Comparison of ENCODE assay signal across 21 cellular contexts in the genomic region with DNA sequence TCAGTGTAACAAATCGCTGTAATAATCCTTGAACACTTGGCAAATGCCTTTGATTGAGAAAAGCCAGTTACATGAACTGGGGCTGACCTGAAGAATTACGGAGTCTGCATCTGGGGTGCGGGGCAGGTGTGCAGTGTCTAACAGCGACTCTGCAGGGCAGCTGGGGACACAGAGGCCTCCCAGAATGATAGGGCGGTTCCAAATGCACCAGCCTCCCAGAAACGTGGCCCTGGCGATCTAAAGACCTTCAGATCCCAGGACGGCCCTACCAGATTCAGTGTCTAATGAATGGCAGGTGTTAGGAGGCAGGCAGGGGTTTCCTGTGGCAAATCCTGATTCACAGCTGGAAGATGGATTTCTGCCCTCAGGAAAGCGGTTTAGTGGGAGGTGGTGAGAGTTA.
DNase-seq lines count a peak whose midpoint lies in the region; ATAC-seq and TF ChIP-seq lines count a peak whose summit lies in the region.
"Had no signal": no experiment of that assay in that cellular context is flagged by ENCODE, and none has a peak within 500 bp of the region (broad histone marks: within the 10 kb centered on the region; RNA-seq: fewer than 3 reads in every experiment).

No MANE protein-coding gene starts in this region.

- no peak overlapping the region for H2BK120ac ChIP-seq in neuronal stem cell (ENCODE audit: low read depth, low read length)

- H3K4me1 ChIP-seq in neuronal stem cell (ENCODE audit: control insufficient read depth in 2 of 2, insufficient read depth in 1 of 2, low read depth in 1 of 2, low read length in 2 of 2), result peaks cover 0 to 12% of the 10 kb centered on the region in 2 donors

- no peak overlapping the region for H3K4me3 ChIP-seq in neuronal stem cell (ENCODE audit: low read length in 2 of 2)
- H3K4me3 ChIP-seq: GM12878 had no signal

- H2AFZ ChIP-seq in neuronal stem cell (ENCODE audit: low read length), result peak overlapping the region; percentile 38

- peaks cover 56% of the 10 kb centered on the region for H3K27me3 Mint-ChIP-seq in WTC11 (ENCODE audit: low read depth)
- peaks cover 3% of the 10 kb centered on the region for H3K27me3 Mint-ChIP-seq in activated naive CD4-positive, alpha-beta T cell treated with anti-CD3 and anti-CD28 coated beads for 36 hours (ENCODE audit: low read depth)

- ATAC-seq in WTC11 (peak; percentile 82), GM18517 (IDR thresholded peaks at IDR 0.05; ENCODE audit: unreplicated experiment) (no peak)
- ATAC-seq: GM12878, HCT116 had no signal

- no peaks in the 10 kb centered on the region for H3K36me3 ChIP-seq in neuronal stem cell (replicated peaks in 1 of 2; ENCODE audit: control insufficient read depth in 2 of 2, insufficient read depth in 2 of 2, low read length in 2 of 2)

- peak overlapping the region; percentile 37 for H3K4me3 Mint-ChIP-seq in WTC11
- H3K4me3 Mint-ChIP-seq in activated naive CD4-positive, alpha-beta T cell treated with anti-CD3 and anti-CD28 coated beads for 36 hours, result no peak overlapping the region
- H3K4me3 Mint-ChIP-seq: CD4-positive, CD25-positive, alpha-beta regulatory T cell had no signal

- H2BK5ac ChIP-seq in neuronal stem cell (ENCODE audit: low read length), result no peak overlapping the region

- no peak overlapping the region for H3K27ac Mint-ChIP-seq in WTC11
- H3K27ac Mint-ChIP-seq in activated naive CD4-positive, alpha-beta T cell treated with anti-CD3 and anti-CD28 coated beads for 36 hours, result no peak overlapping the region
- H3K27ac Mint-ChIP-seq: CD4-positive, CD25-positive, alpha-beta regulatory T cell had no signal

- TF ChIP-seq CTCF in WTC11 (IDR thresholded peaks at IDR 0.05), result no peak

- no peak overlapping the region for H3K23ac ChIP-seq in neuronal stem cell (ENCODE audit: low read depth, low read length, poor library complexity)

- H2BK15ac ChIP-seq in neuronal stem cell (ENCODE audit: low read length), result no peak overlapping the region

- H3K9me3 Mint-ChIP-seq in WTC11, result no peaks in the 10 kb centered on the region
- no peaks in the 10 kb centered on the region for H3K9me3 Mint-ChIP-seq in activated naive CD4-positive, alpha-beta T cell treated with anti-CD3 and anti-CD28 coated beads for 36 hours

- H3K27me3 ChIP-seq in neuronal stem cell (ENCODE audit: control insufficient read depth in 3 of 3, insufficient read depth in 3 of 3, low read depth in 1 of 3, low read length in 3 of 3), result no peaks in the 10 kb centered on the region

- no peak overlapping the region for H4K8ac ChIP-seq in neuronal stem cell (ENCODE audit: low read depth, low read length)

- CTCF ChIA-PET in WTC11 (lab: Charles Lee), result no interaction called here
- CTCF ChIA-PET in activated naive CD4-positive, alpha-beta T cell treated with anti-CD3 and anti-CD28 coated beads for 36 hours (lab: Charles Lee), result no interaction called here

- no peaks in the 10 kb centered on the region for H3K9me3 ChIP-seq in neuronal stem cell (replicated peaks in 1 of 2; ENCODE audit: control insufficient read depth in 2 of 2, insufficient read depth in 1 of 2, low read depth in 1 of 2, low read length in 2 of 2)

- no peak overlapping the region for H3K27ac ChIP-seq in neuronal stem cell (replicated peaks; ENCODE audit: low read length)

- no peak overlapping the region for H2BK12ac ChIP-seq in neuronal stem cell (ENCODE audit: low read length)

- H2AK5ac ChIP-seq in neuronal stem cell (ENCODE audit: low read depth, low read length), result no peak overlapping the region

- no peak overlapping the region for H3K4ac ChIP-seq in neuronal stem cell (ENCODE audit: low read length)

- H3K18ac ChIP-seq in neuronal stem cell (ENCODE audit: low read length), result peak overlapping the region; percentile 48

- H3K9ac ChIP-seq in neuronal stem cell (ENCODE audit: low read depth, low read length, poor library complexity), result no peak overlapping the region

- H3K79me1 ChIP-seq in neuronal stem cell (ENCODE audit: low read depth, low read length), result no peaks in the 10 kb centered on the region

- POLR2A ChIA-PET in WTC11 (lab: Charles Lee), result no interaction called here

- no peaks in the 10 kb centered on the region for H3K36me3 Mint-ChIP-seq in WTC11
- no peaks in the 10 kb centered on the region for H3K36me3 Mint-ChIP-seq in activated naive CD4-positive, alpha-beta T cell treated with anti-CD3 and anti-CD28 coated beads for 36 hours (ENCODE audit: low read depth)
- H3K36me3 Mint-ChIP-seq: CD4-positive, CD25-positive, alpha-beta regulatory T cell had no signal

- H3K14ac ChIP-seq in neuronal stem cell (ENCODE audit: low read length), result no peak overlapping the region

- H3K4me2 ChIP-seq in neuronal stem cell (ENCODE audit: insufficient read depth, low read length, poor library complexity, severe bottlenecking), result no peak overlapping the region

- intact Hi-C loops in activated naive CD4-positive, alpha-beta T cell treated with anti-CD3 and anti-CD28 coated beads for 36 hours (cut with micrococcal nuclease), result no loop called here

- DNase-seq in NCI-H2081 (lab: John Stamatoyannopoulos, UW), result peak; percentile 14 to 40
- no peak for DNase-seq in NCI-H2081 treated with DMSO at 0.1 percent for 48 hours (lab: John Stamatoyannopoulos, UW)
- DNase-seq in NCI-H2227 treated with DMSO at 0.1 percent for 48 hours (lab: John Stamatoyannopoulos, UW), result peak; percentile 47
- DNase-seq in WTC11 (ENCODE audit: low spot score), result no peak
- DNase-seq in neuronal stem cell (ENCODE audit: low spot score), result no peak
- DNase-seq in RPMI8226, result no peak
- no peak for DNase-seq in activated naive CD4-positive, alpha-beta T cell treated with anti-CD3 and anti-CD28 coated beads for 36 hours
- DNase-seq: 8988T; CD4-positive, CD25-positive, alpha-beta regulatory T cell; COR-L47; KG1; NCI-H1105 treated with DMSO at 0.1 percent for 48 hours; NCI-H1930; NCI-H2171; NCI-H446 treated with DMSO at 0.1 percent for 48 hours; NCI-H69; SHP77 treated with DMSO at 0.1 percent for 48 hours; T-helper 2 cell had no signal

- no peak overlapping the region for H4K91ac ChIP-seq in neuronal stem cell (ENCODE audit: low read depth, low read length, poor library complexity)

- no CpG with 5 or more reads among the region's 9 CpGs for WGBS in neuronal stem cell (ENCODE audit: extremely low coverage in 2 of 2, insufficient read length in 2 of 2, insufficient replicate concordance in 1 of 2), 2 donors

- peaks cover 49% of the 10 kb centered on the region for H3K4me1 Mint-ChIP-seq in WTC11
- no peaks in the 10 kb centered on the region for H3K4me1 Mint-ChIP-seq in activated naive CD4-positive, alpha-beta T cell treated with anti-CD3 and anti-CD28 coated beads for 36 hours (ENCODE audit: low read depth)
- H3K4me1 Mint-ChIP-seq: CD4-positive, CD25-positive, alpha-beta regulatory T cell had no signal

TF ChIP-seq in WTC11, 78 proteins besides CTCF, POLR2A, EP300 and RAD21 (continues in another document):
- no peak for TF ChIP-seq RELA (CRISPR knock-in tag; IDR thresholded peaks at IDR 0.05; ENCODE audit: borderline replicate concordance)
- TF ChIP-seq SMAD4 (CRISPR knock-in tag; IDR thresholded peaks at IDR 0.05), result no peak
- TF ChIP-seq, protein P1, sequence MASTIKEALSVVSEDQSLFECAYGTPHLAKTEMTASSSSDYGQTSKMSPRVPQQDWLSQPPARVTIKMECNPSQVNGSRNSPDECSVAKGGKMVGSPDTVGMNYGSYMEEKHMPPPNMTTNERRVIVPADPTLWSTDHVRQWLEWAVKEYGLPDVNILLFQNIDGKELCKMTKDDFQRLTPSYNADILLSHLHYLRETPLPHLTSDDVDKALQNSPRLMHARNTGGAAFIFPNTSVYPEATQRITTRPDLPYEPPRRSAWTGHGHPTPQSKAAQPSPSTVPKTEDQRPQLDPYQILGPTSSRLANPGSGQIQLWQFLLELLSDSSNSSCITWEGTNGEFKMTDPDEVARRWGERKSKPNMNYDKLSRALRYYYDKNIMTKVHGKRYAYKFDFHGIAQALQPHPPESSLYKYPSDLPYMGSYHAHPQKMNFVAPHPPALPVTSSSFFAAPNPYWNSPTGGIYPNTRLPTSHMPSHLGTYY (CRISPR knock-in tag; IDR thresholded peaks at IDR 0.05), result no peak
- TF ChIP-seq TEAD1 (CRISPR knock-in tag; IDR thresholded peaks at IDR 0.05), result no peak
- no peak for TF ChIP-seq RORB (CRISPR knock-in tag; IDR thresholded peaks at IDR 0.05)
- no peak for TF ChIP-seq ZNF423 (CRISPR knock-in tag; IDR thresholded peaks at IDR 0.05)
- TF ChIP-seq TEAD4 (CRISPR knock-in tag; IDR thresholded peaks at IDR 0.05), result no peak
- TF ChIP-seq, protein P2, sequence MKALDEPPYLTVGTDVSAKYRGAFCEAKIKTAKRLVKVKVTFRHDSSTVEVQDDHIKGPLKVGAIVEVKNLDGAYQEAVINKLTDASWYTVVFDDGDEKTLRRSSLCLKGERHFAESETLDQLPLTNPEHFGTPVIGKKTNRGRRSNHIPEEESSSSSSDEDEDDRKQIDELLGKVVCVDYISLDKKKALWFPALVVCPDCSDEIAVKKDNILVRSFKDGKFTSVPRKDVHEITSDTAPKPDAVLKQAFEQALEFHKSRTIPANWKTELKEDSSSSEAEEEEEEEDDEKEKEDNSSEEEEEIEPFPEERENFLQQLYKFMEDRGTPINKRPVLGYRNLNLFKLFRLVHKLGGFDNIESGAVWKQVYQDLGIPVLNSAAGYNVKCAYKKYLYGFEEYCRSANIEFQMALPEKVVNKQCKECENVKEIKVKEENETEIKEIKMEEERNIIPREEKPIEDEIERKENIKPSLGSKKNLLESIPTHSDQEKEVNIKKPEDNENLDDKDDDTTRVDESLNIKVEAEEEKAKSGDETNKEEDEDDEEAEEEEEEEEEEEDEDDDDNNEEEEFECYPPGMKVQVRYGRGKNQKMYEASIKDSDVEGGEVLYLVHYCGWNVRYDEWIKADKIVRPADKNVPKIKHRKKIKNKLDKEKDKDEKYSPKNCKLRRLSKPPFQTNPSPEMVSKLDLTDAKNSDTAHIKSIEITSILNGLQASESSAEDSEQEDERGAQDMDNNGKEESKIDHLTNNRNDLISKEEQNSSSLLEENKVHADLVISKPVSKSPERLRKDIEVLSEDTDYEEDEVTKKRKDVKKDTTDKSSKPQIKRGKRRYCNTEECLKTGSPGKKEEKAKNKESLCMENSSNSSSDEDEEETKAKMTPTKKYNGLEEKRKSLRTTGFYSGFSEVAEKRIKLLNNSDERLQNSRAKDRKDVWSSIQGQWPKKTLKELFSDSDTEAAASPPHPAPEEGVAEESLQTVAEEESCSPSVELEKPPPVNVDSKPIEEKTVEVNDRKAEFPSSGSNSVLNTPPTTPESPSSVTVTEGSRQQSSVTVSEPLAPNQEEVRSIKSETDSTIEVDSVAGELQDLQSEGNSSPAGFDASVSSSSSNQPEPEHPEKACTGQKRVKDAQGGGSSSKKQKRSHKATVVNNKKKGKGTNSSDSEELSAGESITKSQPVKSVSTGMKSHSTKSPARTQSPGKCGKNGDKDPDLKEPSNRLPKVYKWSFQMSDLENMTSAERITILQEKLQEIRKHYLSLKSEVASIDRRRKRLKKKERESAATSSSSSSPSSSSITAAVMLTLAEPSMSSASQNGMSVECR (CRISPR knock-in tag; IDR thresholded peaks at IDR 0.05; ENCODE audit: borderline replicate concordance), result no peak

Comparison
In these comparisons a context has a peak if more than half of its experiments do, and no peak if none do; other contexts are left out.
1. DNase-seq: peak in NCI-H2081 (2 of 2) and NCI-H2227 treated with DMSO at 0.1 percent for 48 hours (single experiment); none in NCI-H2081 treated with DMSO at 0.1 percent for 48 hours (single experiment), WTC11 (single experiment), neuronal stem cell (single experiment), RPMI8226 (single experiment) and activated naive CD4-positive, alpha-beta T cell treated with anti-CD3 and anti-CD28 coated beads for 36 hours (single experiment).